Comparison of ENCODE assay signal across 19 cellular contexts in genomic region chr4:42603865-42604264, GRCh38. TPM values are rescaled to one million over a fixed set of nuclear protein-coding genes. Genes with fewer than 3 reads are reported as not detected.
DNase-seq lines count a peak whose midpoint lies in the region; ATAC-seq and TF ChIP-seq lines count a peak whose summit lies in the region.
"Had no signal": no experiment of that assay in that cellular context is flagged by ENCODE, and none has a peak within 500 bp of the region (broad histone marks: within the 10 kb centered on the region; RNA-seq: fewer than 3 reads in every experiment).

No MANE protein-coding gene starts in this region.

- POLR2A ChIA-PET in naive thymus-derived CD8-positive, alpha-beta T cell (lab: Charles Lee) = no interaction called here

- H3K4me3 Mint-ChIP-seq in glutamatergic neuron (ENCODE audit: unreplicated experiment) = no peak overlapping the region
- H3K4me3 Mint-ChIP-seq in naive thymus-derived CD8-positive, alpha-beta T cell = no peak overlapping the region
- H3K4me3 Mint-ChIP-seq: CD4-positive, alpha-beta T cell had no signal

- intact Hi-C loops in heart left ventricle (cut with DNase I) (loop anchor here in 1 of 10 donors (2.0 kb wide), 1 partner anchor 53 kb away; the partner anchor contains the start of gene ATP8A1), cardiac septum (cut with DNase I) (no loop called here)

- peak overlapping the region in 1 of 12 donors; percentile 33 for H3K27ac ChIP-seq in heart left ventricle
- H3K27ac ChIP-seq in effector memory CD4-positive, alpha-beta T cell (ENCODE audit: insufficient read depth, low read length, poor library complexity, severe bottlenecking) = no peak overlapping the region
- H3K27ac ChIP-seq: BLaER1 treated with 17β-estradiol and CSF1 and Interleukin-3, amounts not matched to agents 10 nM and 100 nM; PC-9 had no signal

- DNase-seq in heart left ventricle (no peak), cardiac septum (ENCODE audit: low spot score) (no peak), glutamatergic neuron (no peak)
- no peak for DNase-seq in naive thymus-derived CD8-positive, alpha-beta T cell
- DNase-seq in effector memory CD4-positive, alpha-beta T cell = no peak
- DNase-seq: CD4-positive, alpha-beta T cell; HCEC 1CT; NCI-H1092; NCI-H1417 treated with DMSO at 0.1 percent for 48 hours; NCI-H1694 treated with DMSO at 0.1 percent for 48 hours; NCI-H2081; NCI-H2227 treated with DMSO at 0.1 percent for 48 hours; NCI-H526 treated with DMSO at 0.1 percent for 48 hours; PC-9; SHP77 had no signal

- WGBS in heart left ventricle, 4 donors = 58 to 75% (median 66%) methylated on average over 2 of the region's 2 CpGs

- peaks cover 0 to 46% (median 16%) of the 10 kb centered on the region in 12 donors for H3K4me1 ChIP-seq in heart left ventricle
- H3K4me1 ChIP-seq in effector memory CD4-positive, alpha-beta T cell (ENCODE audit: control insufficient read depth, insufficient read depth, low read length, poor library complexity, severe bottlenecking) = no peaks in the 10 kb centered on the region

- H3K9me3 Mint-ChIP-seq in glutamatergic neuron (ENCODE audit: unreplicated experiment) = peaks cover 5% of the 10 kb centered on the region
- H3K9me3 Mint-ChIP-seq in naive thymus-derived CD8-positive, alpha-beta T cell = no peaks in the 10 kb centered on the region
- H3K9me3 Mint-ChIP-seq: CD4-positive, alpha-beta T cell had no signal

- ATAC-seq in heart left ventricle (peak; percentile 31 to 64 (median 50)), HG03442 (IDR thresholded peaks at IDR 0.05; ENCODE audit: unreplicated experiment) (no peak), GM18520 (IDR thresholded peaks at IDR 0.05; ENCODE audit: unreplicated experiment) (no peak)
- ATAC-seq in naive thymus-derived CD8-positive, alpha-beta T cell = no peak
- ATAC-seq: GM12878 had no signal

- TF ChIP-seq CTCF in heart left ventricle (IDR thresholded peaks at IDR 0.05) (no peak), glutamatergic neuron (IDR thresholded peaks at IDR 0.05; ENCODE audit: partially characterized antibody, unreplicated experiment) (no peak)

- no peaks in the 10 kb centered on the region for H3K27me3 Mint-ChIP-seq in glutamatergic neuron (ENCODE audit: unreplicated experiment)
- no peaks in the 10 kb centered on the region for H3K27me3 Mint-ChIP-seq in naive thymus-derived CD8-positive, alpha-beta T cell
- H3K27me3 Mint-ChIP-seq: CD4-positive, alpha-beta T cell had no signal

- H3K9me3 ChIP-seq in heart left ventricle = no peaks in the 10 kb centered on the region
- H3K9me3 ChIP-seq in effector memory CD4-positive, alpha-beta T cell (ENCODE audit: control insufficient read depth, low read length) = no peaks in the 10 kb centered on the region
- H3K9me3 ChIP-seq: BLaER1 treated with 17β-estradiol and CSF1 and Interleukin-3, amounts not matched to agents 10 nM and 100 nM had no signal

- no peak overlapping the region for H3K4me3 ChIP-seq in heart left ventricle
- no peak overlapping the region for H3K4me3 ChIP-seq in effector memory CD4-positive, alpha-beta T cell (ENCODE audit: insufficient read depth, low read depth, low read length, poor library complexity, severe bottlenecking)
- H3K4me3 ChIP-seq: BLaER1 treated with 17β-estradiol and CSF1 and Interleukin-3, amounts not matched to agents 10 nM and 100 nM; GM12878; PC-9 had no signal

- H3K36me3 Mint-ChIP-seq in glutamatergic neuron (ENCODE audit: unreplicated experiment) = no peaks in the 10 kb centered on the region
- peaks cover 7 to 60% (median 29%) of the 10 kb centered on the region in 3 donors for H3K36me3 Mint-ChIP-seq in naive thymus-derived CD8-positive, alpha-beta T cell

- no peak for TF ChIP-seq POLR2A in heart left ventricle (IDR thresholded peaks at IDR 0.05)

- no peaks in the 10 kb centered on the region for H3K36me3 ChIP-seq in heart left ventricle
- no peaks in the 10 kb centered on the region for H3K36me3 ChIP-seq in effector memory CD4-positive, alpha-beta T cell (ENCODE audit: control insufficient read depth, insufficient read depth, low read length)

- H3K4me1 Mint-ChIP-seq in glutamatergic neuron (ENCODE audit: low read depth, unreplicated experiment) = peaks cover 17% of the 10 kb centered on the region
- H3K4me1 Mint-ChIP-seq in naive thymus-derived CD8-positive, alpha-beta T cell = peaks cover 11 to 29% (median 20%) of the 10 kb centered on the region in 4 donors

- H3K27me3 ChIP-seq in heart left ventricle = no peaks in the 10 kb centered on the region
- H3K27me3 ChIP-seq in effector memory CD4-positive, alpha-beta T cell (replicated peaks; ENCODE audit: control insufficient read depth, insufficient read depth, low read length, poor library complexity, severe bottlenecking) = no peaks in the 10 kb centered on the region
- H3K27me3 ChIP-seq: BLaER1 treated with 17β-estradiol and CSF1 and Interleukin-3, amounts not matched to agents 10 nM and 100 nM had no signal

- H3K27ac Mint-ChIP-seq in glutamatergic neuron (ENCODE audit: unreplicated experiment) = peak overlapping the region; percentile 3
- peak overlapping the region in 6 of 10 donors; percentile 1 to 69 (median 32) for H3K27ac Mint-ChIP-seq in naive thymus-derived CD8-positive, alpha-beta T cell
- H3K27ac Mint-ChIP-seq: CD4-positive, alpha-beta T cell had no signal

RNA-seq across cellular contexts. Expression of gene ATP8A1, which starts 53.0 kb away (rescaled TPM):
- total RNA-seq in heart left ventricle (10 to 100 TPM; 12.9 to 29.7 (median 16.6) TPM), cardiac septum (22.1 TPM), glutamatergic neuron (ENCODE audit: unreplicated experiment) (278 TPM)
- polyA plus RNA-seq in heart left ventricle = 1 to 10 TPM; 4.6 to 6.4 TPM
- 100 to 1,000 TPM; 106 to 117 TPM for total RNA-seq in naive thymus-derived CD8-positive, alpha-beta T cell
- polyA plus RNA-seq in naive thymus-derived CD8-positive, alpha-beta T cell = 10 to 100 TPM; 17.5 to 31.1 (median 20.5) TPM
- total RNA-seq: PC-9 had no signal

Comparison
In these comparisons a context has a peak if more than half of its experiments do, and no peak if none do; other contexts are left out.
1. ATAC-seq: peak in heart left ventricle (4 of 4); none in naive thymus-derived CD8-positive, alpha-beta T cell (0 of 2), HG03442 (single experiment) and GM18520 (single experiment).